23 cellular contexts compared by ENCODE assay signal in the genomic region with DNA sequence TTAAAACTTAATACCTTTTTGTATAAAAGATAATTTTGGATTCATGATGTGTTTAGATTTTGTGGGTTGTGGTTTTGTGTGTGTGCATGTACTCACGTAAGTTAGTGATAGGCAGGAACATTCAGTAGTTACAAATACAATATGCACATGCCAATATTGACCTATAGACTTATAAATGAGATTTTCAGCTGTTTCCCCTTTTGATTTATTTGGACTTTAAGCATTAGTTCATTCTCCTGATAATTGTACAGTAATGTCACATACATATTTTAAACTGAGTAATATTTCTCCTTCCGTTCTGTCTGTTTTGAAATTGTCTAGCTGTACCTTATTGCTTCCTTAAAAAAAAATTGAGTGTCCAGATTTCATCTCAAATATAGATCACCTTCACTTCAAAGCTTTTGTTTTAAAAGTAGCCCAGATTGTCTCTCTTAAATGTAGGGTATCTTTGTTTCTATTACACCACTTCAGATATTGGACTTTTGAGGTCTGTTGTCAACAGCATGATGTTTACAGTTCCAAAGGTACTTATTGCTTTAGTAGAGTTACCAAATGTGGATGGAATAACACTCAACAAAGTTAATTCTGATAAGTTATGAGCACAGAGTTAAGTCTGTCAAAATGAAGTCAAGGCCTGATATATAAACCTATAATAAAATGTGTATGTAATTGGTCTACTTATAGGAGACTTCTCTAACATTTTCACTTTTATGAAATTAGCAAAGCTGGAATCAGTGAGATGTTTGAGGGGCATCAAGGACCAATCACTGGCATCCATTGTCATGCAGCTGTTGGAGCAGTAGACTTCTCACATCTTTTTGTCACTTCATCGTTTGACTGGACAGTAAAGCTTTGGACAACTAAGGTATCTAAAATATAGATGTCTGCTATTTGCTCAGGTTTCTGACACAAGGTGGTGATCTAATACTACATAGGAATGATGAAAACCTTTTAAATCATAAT. TPM values are rescaled to one million over a fixed set of nuclear protein-coding genes. Genes with fewer than 3 reads are reported as not detected.
A peak's percentile ranks its signal among the peaks of the same experiment; 100 is the strongest.
DNase-seq lines count a peak whose midpoint lies in the region; ATAC-seq, FAIRE-seq and TF ChIP-seq lines count a peak whose summit lies in the region.
"Had no signal": no experiment of that assay in that cellular context is flagged by ENCODE, and none has a peak within 500 bp of the region (broad histone marks: within the 10 kb centered on the region; RNA-seq: fewer than 3 reads in every experiment).

No MANE protein-coding gene starts in this region.

- H3F3A ChIP-seq in SK-N-SH (replicated peaks; ENCODE audit: insufficient read depth), result peaks cover 15% of the 10 kb centered on the region

- no peak for TF ChIP-seq EP300 in SK-N-SH (IDR thresholded peaks at IDR 0.05; ENCODE audit: borderline replicate concordance in 1 of 2, low read depth in 1 of 2, low read length in 1 of 2)

- H3K27ac ChIP-seq in C4-2B (no peak overlapping the region), SK-N-SH (ENCODE audit: low read depth in 2 of 2, low read length in 1 of 2) (no peak overlapping the region)
- H3K27ac ChIP-seq: KMS-11, PC-9, SJSA1 had no signal

- H3K79me2 ChIP-seq in SK-N-SH (ENCODE audit: insufficient read depth), result no peaks in the 10 kb centered on the region; the same call in none of the 2 replicates

- H3K27me3 ChIP-seq in SK-N-SH (ENCODE audit: insufficient read depth), result no peaks in the 10 kb centered on the region
- H3K27me3 ChIP-seq: SJSA1 had no signal

- H3K4me1 Mint-ChIP-seq in WTC11, result peaks cover 2% of the 10 kb centered on the region; the same call in 1 of the 2 replicates
- H3K4me1 Mint-ChIP-seq in memory B cell, result no peaks in the 10 kb centered on the region
- H3K4me1 Mint-ChIP-seq: IgD-negative memory B cell had no signal

- CTCF ChIA-PET in WTC11 (lab: Charles Lee) (no interaction called here), SK-N-SH (lab: Yijun Ruan, JAX) (interaction anchor here (1.1 kb wide), 1 partner anchor 21 kb away, joined by 3 read pairs; no protein-coding TSS in a partner anchor)

- WGBS in SK-N-SH (ENCODE audit: low lambda C conversion rate), result 79% methylated on average over 3 of the region's 3 CpGs

- H3K9me2 ChIP-seq in SK-N-SH, result no peaks in the 10 kb centered on the region

- no peak for TF ChIP-seq RAD21 in SK-N-SH (IDR thresholded peaks at IDR 0.05; ENCODE audit: low read length)

- TF ChIP-seq CTCF in C4-2B (conservative IDR thresholded peaks at IDR 0.05) (peak; percentile 4; the same call in 1 of the 2 replicates), WTC11 (IDR thresholded peaks at IDR 0.05) (no peak), SK-N-SH (IDR thresholded peaks at IDR 0.05) (no peak)

- no peak overlapping the region for H3K4me3 ChIP-seq in SK-N-SH (ENCODE audit: low read depth in 2 of 2, low read length in 1 of 2)
- H3K4me3 ChIP-seq: GM23338, HAP-1, PC-9, SJSA1 had no signal

- H3K4me3 Mint-ChIP-seq in WTC11 (no peak overlapping the region), memory B cell (no peak overlapping the region)
- H3K4me3 Mint-ChIP-seq: CD4-positive, CD25-positive, alpha-beta regulatory T cell; GM23338; HFFc6; IgD-negative memory B cell had no signal

- no peaks in the 10 kb centered on the region for H3K27me3 Mint-ChIP-seq in WTC11 (ENCODE audit: low read depth)
- no peaks in the 10 kb centered on the region for H3K27me3 Mint-ChIP-seq in memory B cell
- H3K27me3 Mint-ChIP-seq: CD4-positive, CD25-positive, alpha-beta regulatory T cell; IgD-negative memory B cell had no signal

- POLR2A ChIA-PET in WTC11 (lab: Charles Lee), result no interaction called here
- POLR2A ChIA-PET in SK-N-SH (lab: Yijun Ruan, JAX), result no interaction called here

- peaks cover 4 to 16% of the 10 kb centered on the region in 2 experiments; a peak in 3 of 4 replicates for H3K4me1 ChIP-seq in SK-N-SH (ENCODE audit: control insufficient read depth in 1 of 2, insufficient read depth in 2 of 2, low read depth in 1 of 2, low read length in 1 of 2)

- H2AFZ ChIP-seq in SK-N-SH (ENCODE audit: low read depth), result no peak overlapping the region
- H2AFZ ChIP-seq: GM23338, PC-9 had no signal

- H3K36me3 ChIP-seq in SK-N-SH (replicated peaks in 1 of 2; ENCODE audit: control insufficient read depth in 1 of 2, insufficient read depth in 2 of 2, low read length in 1 of 2), result peaks cover 72 to 94% of the 10 kb centered on the region in 2 experiments

- H3K27ac Mint-ChIP-seq in WTC11 (no peak overlapping the region), memory B cell (peak overlapping the region; percentile 32)
- H3K27ac Mint-ChIP-seq: CD4-positive, CD25-positive, alpha-beta regulatory T cell; GM23338; HFFc6; IgD-negative memory B cell had no signal

- no peaks in the 10 kb centered on the region for H3K9me3 ChIP-seq in SK-N-SH
- H3K9me3 ChIP-seq: HAP-1, SJSA1 had no signal

- no peak overlapping the region for H3K4me2 ChIP-seq in SK-N-SH
- H3K4me2 ChIP-seq: GM23338, KMS-11, PC-9 had no signal

- H3K9me3 Mint-ChIP-seq in WTC11 (no peaks in the 10 kb centered on the region), memory B cell (no peaks in the 10 kb centered on the region)
- H3K9me3 Mint-ChIP-seq: GM23338, HFFc6, IgD-negative memory B cell had no signal

- H3K9ac ChIP-seq in SK-N-SH, result no peak overlapping the region
- H3K9ac ChIP-seq: KMS-11 had no signal

- DNase-seq in GM19239 (ENCODE audit: insufficient read length, low spot score), result no peak
- no peak for DNase-seq in WTC11 (ENCODE audit: low spot score)
- DNase-seq in memory B cell (ENCODE audit: low spot score in 2 of 2), result no peak
- no peak for DNase-seq in SK-N-SH
- no peak for DNase-seq in NCI-H2081 treated with DMSO at 0.1 percent for 48 hours (lab: John Stamatoyannopoulos, UW)
- DNase-seq: CD4-positive, CD25-positive, alpha-beta regulatory T cell; DMS53; HFFc6; MM.1S; NCI-H2029; NCI-H2227 treated with DMSO at 0.1 percent for 48 hours; NCI-H526 treated with DMSO at 0.1 percent for 48 hours; PC-9; Right ventricle myocardium superior; RPMI8226 had no signal

- peak; percentile 45 for FAIRE-seq in GM19239 (lab: Jason Lieb, UNC)
- FAIRE-seq: HTR-8/SVneo had no signal

- ATAC-seq in WTC11 (no peak), memory B cell (ENCODE audit: low read depth) (no peak), HG03342 (IDR thresholded peaks at IDR 0.05; ENCODE audit: unreplicated experiment) (no peak)
- ATAC-seq: GM23338 had no signal

- H3K36me3 Mint-ChIP-seq in WTC11, result peaks cover 45% of the 10 kb centered on the region
- H3K36me3 Mint-ChIP-seq in memory B cell, result peaks cover 42% of the 10 kb centered on the region

- no peaks in the 10 kb centered on the region for H4K20me1 ChIP-seq in SK-N-SH (ENCODE audit: insufficient read depth)

TF ChIP-seq in WTC11, 78 proteins besides CTCF, POLR2A, EP300 and RAD21:
- TF ChIP-seq, protein P1, sequence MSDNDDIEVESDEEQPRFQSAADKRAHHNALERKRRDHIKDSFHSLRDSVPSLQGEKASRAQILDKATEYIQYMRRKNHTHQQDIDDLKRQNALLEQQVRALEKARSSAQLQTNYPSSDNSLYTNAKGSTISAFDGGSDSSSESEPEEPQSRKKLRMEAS (CRISPR knock-in tag; IDR thresholded peaks at IDR 0.05), result no peak
- no peak for TF ChIP-seq MYBL2 (CRISPR knock-in tag; IDR thresholded peaks at IDR 0.05)
- TF ChIP-seq E2F5 (CRISPR knock-in tag; IDR thresholded peaks at IDR 0.05), result no peak
- no peak for TF ChIP-seq MXD4 (CRISPR knock-in tag; IDR thresholded peaks at IDR 0.05; ENCODE audit: borderline replicate concordance)
- TF ChIP-seq RORB (CRISPR knock-in tag; IDR thresholded peaks at IDR 0.05), result no peak
- TF ChIP-seq GABPB1 (CRISPR knock-in tag; IDR thresholded peaks at IDR 0.05), result peak; percentile 40; the same call in 1 of the 2 replicates

TF ChIP-seq in SK-N-SH, 30 proteins besides CTCF, POLR2A, EP300 and RAD21 (continues in another document):
- TF ChIP-seq USF1 (IDR thresholded peaks at IDR 0.05; ENCODE audit: borderline replicate concordance, low read depth) (no peak), SMC3 (IDR thresholded peaks at IDR 0.05; ENCODE audit: low read depth, low read length) (no peak), ELF1 (IDR thresholded peaks at IDR 0.05) (no peak), SIN3A (IDR thresholded peaks at IDR 0.05; ENCODE audit: borderline replicate concordance, low read depth, low read length) (no peak)
- TF ChIP-seq, protein P1 (IDR thresholded peaks at IDR 0.05; ENCODE audit: low read depth), result no peak
- TF ChIP-seq, protein P2, sequence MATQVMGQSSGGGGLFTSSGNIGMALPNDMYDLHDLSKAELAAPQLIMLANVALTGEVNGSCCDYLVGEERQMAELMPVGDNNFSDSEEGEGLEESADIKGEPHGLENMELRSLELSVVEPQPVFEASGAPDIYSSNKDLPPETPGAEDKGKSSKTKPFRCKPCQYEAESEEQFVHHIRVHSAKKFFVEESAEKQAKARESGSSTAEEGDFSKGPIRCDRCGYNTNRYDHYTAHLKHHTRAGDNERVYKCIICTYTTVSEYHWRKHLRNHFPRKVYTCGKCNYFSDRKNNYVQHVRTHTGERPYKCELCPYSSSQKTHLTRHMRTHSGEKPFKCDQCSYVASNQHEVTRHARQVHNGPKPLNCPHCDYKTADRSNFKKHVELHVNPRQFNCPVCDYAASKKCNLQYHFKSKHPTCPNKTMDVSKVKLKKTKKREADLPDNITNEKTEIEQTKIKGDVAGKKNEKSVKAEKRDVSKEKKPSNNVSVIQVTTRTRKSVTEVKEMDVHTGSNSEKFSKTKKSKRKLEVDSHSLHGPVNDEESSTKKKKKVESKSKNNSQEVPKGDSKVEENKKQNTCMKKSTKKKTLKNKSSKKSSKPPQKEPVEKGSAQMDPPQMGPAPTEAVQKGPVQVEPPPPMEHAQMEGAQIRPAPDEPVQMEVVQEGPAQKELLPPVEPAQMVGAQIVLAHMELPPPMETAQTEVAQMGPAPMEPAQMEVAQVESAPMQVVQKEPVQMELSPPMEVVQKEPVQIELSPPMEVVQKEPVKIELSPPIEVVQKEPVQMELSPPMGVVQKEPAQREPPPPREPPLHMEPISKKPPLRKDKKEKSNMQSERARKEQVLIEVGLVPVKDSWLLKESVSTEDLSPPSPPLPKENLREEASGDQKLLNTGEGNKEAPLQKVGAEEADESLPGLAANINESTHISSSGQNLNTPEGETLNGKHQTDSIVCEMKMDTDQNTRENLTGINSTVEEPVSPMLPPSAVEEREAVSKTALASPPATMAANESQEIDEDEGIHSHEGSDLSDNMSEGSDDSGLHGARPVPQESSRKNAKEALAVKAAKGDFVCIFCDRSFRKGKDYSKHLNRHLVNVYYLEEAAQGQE (IDR thresholded peaks at IDR 0.05; ENCODE audit: low read depth, low read length), result no peak

RNA-seq across cellular contexts. Expression of gene DYNC1I2, which starts 42.0 kb away (rescaled TPM):
- 67.9 to 73.7 TPM (median 69.1 TPM) in 3 replicates for total RNA-seq in WTC11 (2021)
- polyA plus RNA-seq in SK-N-SH (2012; rRNA removed), result 99.7 and 134 TPM in 2 replicates
- 139 and 147 TPM in 2 replicates for polyA plus RNA-seq in SK-N-SH (2012; cell fraction: cytosol; rRNA removed)
- 50.7 and 114 TPM in 2 replicates for polyA plus RNA-seq in SK-N-SH (2012; cell fraction: nucleus; rRNA removed)
